25 cellular contexts compared by ENCODE assay signal in genomic region chr2:44771510-44771909, GRCh38.
"Had no signal": no experiment of that assay in that cellular context is flagged by ENCODE, and none has a peak within 500 bp of the region (broad histone marks: within the 10 kb centered on the region; RNA-seq: fewer than 3 reads in every experiment).

No MANE protein-coding gene starts in this region.

- H3K27ac ChIP-seq: brain microvascular endothelial cell, cardiac muscle cell, KMS-11, SK-N-MC had no signal

- H3K4me3 Mint-ChIP-seq: activated CD4-positive, alpha-beta memory T cell treated with anti-CD3 and anti-CD28 coated beads for 36 hours; activated CD4-positive, alpha-beta T cell treated with anti-CD3 and anti-CD28 coated beads, Interleukin-2, amount 10 ng/mL, durations not matched to agents 7 days and 5 days; activated naive CD4-positive, alpha-beta T cell treated with anti-CD3 and anti-CD28 coated beads for 36 hours; activated naive CD8-positive, alpha-beta T cell; activated T-cell treated with anti-CD3 and anti-CD28 coated beads, Interleukin-2, amount 50 U/mL, for 4 hours; T-cell had no signal

- H3K9me3 Mint-ChIP-seq: activated CD4-positive, alpha-beta memory T cell treated with anti-CD3 and anti-CD28 coated beads for 36 hours; activated CD4-positive, alpha-beta T cell treated with anti-CD3 and anti-CD28 coated beads, Interleukin-2, amount 10 ng/mL, durations not matched to agents 7 days and 5 days; activated naive CD4-positive, alpha-beta T cell treated with anti-CD3 and anti-CD28 coated beads for 36 hours; activated T-cell treated with anti-CD3 and anti-CD28 coated beads, Interleukin-2, amount 50 U/mL, for 4 hours; T-cell had no signal

- H3K4me1 Mint-ChIP-seq: activated CD4-positive, alpha-beta T cell treated with anti-CD3 and anti-CD28 coated beads, Interleukin-2, amount 10 ng/mL, durations not matched to agents 7 days and 5 days; T-cell had no signal

- H3K27me3 Mint-ChIP-seq: activated naive CD8-positive, alpha-beta T cell had no signal

- H3K4me3 ChIP-seq: cardiac muscle cell, SK-N-MC had no signal

- H3K27ac Mint-ChIP-seq: activated CD4-positive, alpha-beta memory T cell treated with anti-CD3 and anti-CD28 coated beads for 36 hours; activated CD4-positive, alpha-beta T cell treated with anti-CD3 and anti-CD28 coated beads, Interleukin-2, amount 10 ng/mL, durations not matched to agents 7 days and 5 days; activated naive CD4-positive, alpha-beta T cell treated with anti-CD3 and anti-CD28 coated beads for 36 hours; activated naive CD8-positive, alpha-beta T cell; T-cell had no signal

- DNase-seq: activated CD4-positive, alpha-beta memory T cell treated with anti-CD3 and anti-CD28 coated beads for 36 hours; activated CD4-positive, alpha-beta T cell treated with anti-CD3 and anti-CD28 coated beads, Interleukin-2, amount 10 ng/mL, durations not matched to agents 7 days and 5 days; activated CD4-positive, CD25-positive, alpha-beta regulatory T cell; activated CD8-positive, alpha-beta memory T cell treated with anti-CD3 and anti-CD28 coated beads for 24 hours; activated effector memory CD4-positive, alpha-beta T cell treated with anti-CD3 and anti-CD28 coated beads, Interleukin-2, amount 50 U/mL, for 16 hours; activated naive CD4-positive, alpha-beta T cell treated with anti-CD3 and anti-CD28 coated beads for 36 hours; activated T-cell treated with anti-CD3 and anti-CD28 coated beads, Interleukin-2, amount 50 U/mL, for 4 hours; brain microvascular endothelial cell; NCI-H1105; NCI-H1694; NCI-H2029; NCI-H2107; NCI-H2171 treated with DMSO at 0.1 percent for 48 hours; NCI-H226; NCI-H526; NK-92 treated with Interleukin-12 subunit alpha and Interleukin-12 subunit beta, amount 100 ng/mL, for 24 hours; OCI-M1; RPMI8226; T-cell; T-helper 2 cell; T1000 had no signal

- H3K36me3 ChIP-seq: brain microvascular endothelial cell, cardiac muscle cell had no signal
